ENCODE assay signal across 9 cellular contexts in the genomic region with DNA sequence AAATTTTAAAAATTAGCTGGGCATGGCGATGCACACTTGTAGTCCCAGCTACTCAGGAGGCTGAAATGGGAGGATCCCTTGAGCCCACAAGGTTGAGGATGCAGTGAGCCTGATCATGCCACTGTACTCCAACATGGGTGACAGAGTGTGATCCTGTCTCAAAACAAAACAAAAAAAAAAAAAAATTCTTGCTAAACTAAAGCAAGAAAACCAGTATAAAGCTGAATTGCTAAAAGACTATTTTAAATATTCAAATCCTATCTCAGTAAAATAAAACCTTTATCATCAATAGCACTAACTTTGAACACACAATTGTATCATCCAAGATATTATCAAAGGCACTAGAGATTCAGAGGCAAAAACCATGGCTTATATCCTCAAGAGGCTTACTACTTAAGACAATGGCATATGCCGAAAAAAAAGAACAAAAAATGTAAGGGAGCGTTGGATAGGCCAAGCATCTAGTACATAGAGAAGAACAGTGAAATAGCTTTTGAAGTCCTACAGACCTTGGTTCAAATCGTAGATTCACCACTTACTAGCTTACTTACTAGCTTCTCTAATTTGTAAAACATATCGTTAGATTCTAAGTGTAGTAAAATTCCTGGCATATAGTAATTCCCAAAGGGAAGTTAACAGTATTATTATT. TPM values are rescaled to one million over a fixed set of nuclear protein-coding genes. Genes with fewer than 3 reads are reported as not detected.
DNase-seq lines count a peak whose midpoint lies in the region; ATAC-seq and TF ChIP-seq lines count a peak whose summit lies in the region.
"Had no signal": no experiment of that assay in that cellular context is flagged by ENCODE, and none has a peak within 500 bp of the region (broad histone marks: within the 10 kb centered on the region; RNA-seq: fewer than 3 reads in every experiment).

No MANE protein-coding gene starts in this region.

- H2BK5ac ChIP-seq in mesenchymal stem cell (ENCODE audit: low read depth, low read length, poor library complexity, severe bottlenecking) = no peak overlapping the region

- H4K8ac ChIP-seq in mesenchymal stem cell (ENCODE audit: low read length) = no peak overlapping the region

- no peaks in the 10 kb centered on the region for H3K9me3 Mint-ChIP-seq in activated naive CD4-positive, alpha-beta T cell treated with anti-CD3 and anti-CD28 coated beads, Interleukin-2, amount 50 U/mL, for 24 hours
- H3K9me3 Mint-ChIP-seq in activated CD4-positive, alpha-beta memory T cell treated with anti-CD3 and anti-CD28 coated beads for 36 hours = no peaks in the 10 kb centered on the region
- H3K9me3 Mint-ChIP-seq in type B pancreatic cell = no peaks in the 10 kb centered on the region

- H3K4me1 ChIP-seq in mesenchymal stem cell (ENCODE audit: control insufficient read depth, insufficient read depth, low read depth, low read length) = peaks cover 4% of the 10 kb centered on the region

- H3K4me3 ChIP-seq in mesenchymal stem cell (ENCODE audit: insufficient read depth in 1 of 2, low read depth in 1 of 2, low read length in 2 of 2) = peak overlapping the region in 1 of 2 experiments; percentile 95
- H3K4me3 ChIP-seq in brain microvascular endothelial cell (ENCODE audit: low read depth, low read length) = no peak overlapping the region

- POLR2A ChIA-PET in activated CD4-positive, alpha-beta memory T cell treated with anti-CD3 and anti-CD28 coated beads for 36 hours (lab: Charles Lee) = interaction anchor here (0.6 to 0.7 kb wide), 2 partner anchors 10 to 71 kb away, joined by 3 to 5 read pairs; no protein-coding TSS in a partner anchor

- no peaks in the 10 kb centered on the region for H3K36me3 Mint-ChIP-seq in activated naive CD4-positive, alpha-beta T cell treated with anti-CD3 and anti-CD28 coated beads, Interleukin-2, amount 50 U/mL, for 24 hours
- peaks cover 5% of the 10 kb centered on the region for H3K36me3 Mint-ChIP-seq in activated CD4-positive, alpha-beta memory T cell treated with anti-CD3 and anti-CD28 coated beads for 36 hours
- no peaks in the 10 kb centered on the region for H3K36me3 Mint-ChIP-seq in type B pancreatic cell

- no peak overlapping the region for H3K18ac ChIP-seq in mesenchymal stem cell (ENCODE audit: low read depth in 1 of 2, low read length in 2 of 2)

- intact Hi-C loops in activated CD4-positive, alpha-beta memory T cell treated with anti-CD3 and anti-CD28 coated beads for 36 hours (cut with micrococcal nuclease) = loop anchor here (5.0 kb wide), 3 partner anchors 102 to 362 kb away; partner anchors contain the start of genes NRDC, OSBPL9 and RNF11

- no peak overlapping the region for H2BK15ac ChIP-seq in mesenchymal stem cell (ENCODE audit: low read depth, poor library complexity, severe bottlenecking)

- no peak for DNase-seq in activated naive CD4-positive, alpha-beta T cell treated with Interleukin-2 at 50 U/mL for 16 hours
- DNase-seq in activated CD4-positive, alpha-beta memory T cell treated with anti-CD3 and anti-CD28 coated beads for 36 hours = no peak
- DNase-seq in mesenchymal stem cell (no peak), type B pancreatic cell (ENCODE audit: extremely low spot score, unreplicated experiment) (no peak), T-helper 9 cell (no peak), brain microvascular endothelial cell (no peak), omental fat pad (ENCODE audit: low spot score) (no peak)

- H3K27ac ChIP-seq in mesenchymal stem cell (ENCODE audit: low read length, poor library complexity, severe bottlenecking) (no peak overlapping the region), brain microvascular endothelial cell (no peak overlapping the region)

- H2AFZ ChIP-seq in mesenchymal stem cell (ENCODE audit: low read depth, low read length) = no peak overlapping the region

- no peak for ATAC-seq in omental fat pad (ENCODE audit: low FRiP score)
- ATAC-seq: HCT116 had no signal

- H4K91ac ChIP-seq in mesenchymal stem cell (ENCODE audit: low read length) = no peak overlapping the region

- H2BK12ac ChIP-seq in mesenchymal stem cell (ENCODE audit: low read length in 2 of 2) = no peak overlapping the region

- no peak overlapping the region for H2AK5ac ChIP-seq in mesenchymal stem cell (ENCODE audit: low read length, severe bottlenecking)

- peaks cover 5% of the 10 kb centered on the region for H3K79me1 ChIP-seq in mesenchymal stem cell (replicated peaks; ENCODE audit: low read length, poor library complexity, severe bottlenecking)

- H3K4ac ChIP-seq in mesenchymal stem cell (ENCODE audit: low read depth in 1 of 2, low read length in 2 of 2) = no peak overlapping the region

- H3K27me3 Mint-ChIP-seq in activated naive CD4-positive, alpha-beta T cell treated with anti-CD3 and anti-CD28 coated beads, Interleukin-2, amount 50 U/mL, for 24 hours = no peaks in the 10 kb centered on the region
- no peaks in the 10 kb centered on the region for H3K27me3 Mint-ChIP-seq in activated CD4-positive, alpha-beta memory T cell treated with anti-CD3 and anti-CD28 coated beads for 36 hours
- no peaks in the 10 kb centered on the region for H3K27me3 Mint-ChIP-seq in type B pancreatic cell

- no peaks in the 10 kb centered on the region for H3K36me3 ChIP-seq in mesenchymal stem cell (ENCODE audit: control insufficient read depth in 1 of 2, insufficient read depth in 2 of 2, low read depth in 1 of 2, low read length in 2 of 2)
- no peaks in the 10 kb centered on the region for H3K36me3 ChIP-seq in brain microvascular endothelial cell (replicated peaks)

- no peak overlapping the region for H3K4me2 ChIP-seq in mesenchymal stem cell (ENCODE audit: low read length, poor library complexity, severe bottlenecking)

- no peak overlapping the region for H2BK120ac ChIP-seq in mesenchymal stem cell (ENCODE audit: low read depth, low read length)

- CTCF ChIA-PET in activated CD4-positive, alpha-beta memory T cell treated with anti-CD3 and anti-CD28 coated beads for 36 hours (lab: Charles Lee) = interaction anchor here (0.7 kb wide), 1 partner anchor 113 kb away, joined by 3 read pairs; no protein-coding TSS in a partner anchor

- peaks cover 81% of the 10 kb centered on the region for H3K4me1 Mint-ChIP-seq in activated naive CD4-positive, alpha-beta T cell treated with anti-CD3 and anti-CD28 coated beads, Interleukin-2, amount 50 U/mL, for 24 hours
- peaks cover 64% of the 10 kb centered on the region for H3K4me1 Mint-ChIP-seq in activated CD4-positive, alpha-beta memory T cell treated with anti-CD3 and anti-CD28 coated beads for 36 hours (ENCODE audit: low read depth)
- H3K4me1 Mint-ChIP-seq in type B pancreatic cell (ENCODE audit: unreplicated experiment) = peaks cover 26% of the 10 kb centered on the region

- H3K27me3 ChIP-seq in mesenchymal stem cell (ENCODE audit: control insufficient read depth in 1 of 2, insufficient read depth in 1 of 2, low read length in 2 of 2) (no peaks in the 10 kb centered on the region), brain microvascular endothelial cell (replicated peaks) (no peaks in the 10 kb centered on the region)

- H3K9ac ChIP-seq in mesenchymal stem cell (ENCODE audit: low read length) = peak overlapping the region; percentile 94

- 100% methylated on average over 3 of the region's 5 CpGs for WGBS in mesenchymal stem cell

- no peak overlapping the region for H3K14ac ChIP-seq in mesenchymal stem cell (ENCODE audit: low read length in 2 of 2)

- H3K23ac ChIP-seq in mesenchymal stem cell (ENCODE audit: low read length in 2 of 2) = no peak overlapping the region

- TF ChIP-seq CTCF in type B pancreatic cell (conservative IDR thresholded peaks at IDR 0.05) = no peak
- TF ChIP-seq CTCF in brain microvascular endothelial cell (IDR thresholded peaks at IDR 0.05; ENCODE audit: low read depth, low read length, missing control alignments) = no peak
- no peak for TF ChIP-seq CTCF in omental fat pad (IDR thresholded peaks at IDR 0.05)

- peak overlapping the region; percentile 39 for H3K4me3 Mint-ChIP-seq in activated naive CD4-positive, alpha-beta T cell treated with anti-CD3 and anti-CD28 coated beads, Interleukin-2, amount 50 U/mL, for 24 hours
- peak overlapping the region; percentile 43 for H3K4me3 Mint-ChIP-seq in activated CD4-positive, alpha-beta memory T cell treated with anti-CD3 and anti-CD28 coated beads for 36 hours
- peak overlapping the region; percentile 24 for H3K4me3 Mint-ChIP-seq in type B pancreatic cell

- peak overlapping the region; percentile 27 for H3K27ac Mint-ChIP-seq in activated naive CD4-positive, alpha-beta T cell treated with anti-CD3 and anti-CD28 coated beads, Interleukin-2, amount 50 U/mL, for 24 hours
- peak overlapping the region; percentile 20 for H3K27ac Mint-ChIP-seq in activated CD4-positive, alpha-beta memory T cell treated with anti-CD3 and anti-CD28 coated beads for 36 hours
- H3K27ac Mint-ChIP-seq in type B pancreatic cell = no peak overlapping the region

- in situ Hi-C loops in brain microvascular endothelial cell (cut with HindIII; ENCODE audit: low pct_ligation_motif_present, low sequenced_read_pairs) = no loop called here

- H3K9me3 ChIP-seq in mesenchymal stem cell (ENCODE audit: control insufficient read depth, low read length) = no peaks in the 10 kb centered on the region

RNA-seq across cellular contexts. Expression of gene EPS15, which starts 3.6 kb away (rescaled TPM):
- total RNA-seq in activated CD4-positive, alpha-beta memory T cell treated with anti-CD3 and anti-CD28 coated beads for 36 hours = 10 to 100 TPM; 69.5 to 69.6 TPM
- 42.9 TPM for polyA plus RNA-seq in mesenchymal stem cell (2013, experiment 1 of 2)
- polyA plus RNA-seq in mesenchymal stem cell (2013, experiment 2 of 2) = 41.3 TPM
- total RNA-seq in type B pancreatic cell (ENCODE audit: low replicate concordance) (49.4 and 50.7 TPM in 2 replicates), omental fat pad (100 to 1,000 TPM in 1 of 4 donors, 10 to 100 TPM in 3; 83.1 to 186 (median 92.9) TPM)
